Comparison of ENCODE assay signal across 9 cellular contexts in genomic region chr11:73875380-73875779, GRCh38. TPM values are rescaled to one million over a fixed set of nuclear protein-coding genes. Genes with fewer than 3 reads are reported as not detected.
DNase-seq lines count a peak whose midpoint lies in the region; ATAC-seq and TF ChIP-seq lines count a peak whose summit lies in the region.
"Had no signal": no experiment of that assay in that cellular context is flagged by ENCODE, and none has a peak within 500 bp of the region (broad histone marks: within the 10 kb centered on the region; RNA-seq: fewer than 3 reads in every experiment).

No MANE protein-coding gene starts in this region.

- H3K4me3 ChIP-seq in AG04449 (ENCODE audit: low read depth, low read length) = peak overlapping the region; percentile 91
- H3K4me3 ChIP-seq in astrocyte of the cerebellum (ENCODE audit: low read depth, low read length) = peak overlapping the region; percentile 75
- H3K4me3 ChIP-seq in lower lobe of right lung = peak overlapping the region; percentile 88

- intact Hi-C loops in lower lobe of right lung (cut with DNase I) = no loop called here
- intact Hi-C loops in posterior vena cava (cut with DNase I) = no loop called here

- CTCF ChIA-PET in AG04449 (lab: Yijun Ruan, JAX) = no interaction called here

- H3K27me3 Mint-ChIP-seq in HFFc6 (ENCODE audit: insufficient read depth) = no peaks in the 10 kb centered on the region; the same call in 1 of the 2 replicates

- H3K9me3 ChIP-seq in lower lobe of right lung = no peaks in the 10 kb centered on the region

- peak overlapping the region; percentile 97 for H3K27ac Mint-ChIP-seq in HFFc6

- peaks cover 23% of the 10 kb centered on the region for H3K4me1 ChIP-seq in lower lobe of right lung

- ATAC-seq in lower lobe of right lung = no peak

- H3K36me3 ChIP-seq in lower lobe of right lung = peaks cover 43% of the 10 kb centered on the region

- POLR2A ChIA-PET in AG04449 (lab: Yijun Ruan, JAX) = no interaction called here

- TF ChIP-seq CTCF in AG04449 (IDR thresholded peaks at IDR 0.05; ENCODE audit: insufficient read depth, low read length, missing control alignments) (no peak), HFFc6 (IDR thresholded peaks at IDR 0.05) (no peak), astrocyte of the cerebellum (IDR thresholded peaks at IDR 0.05; ENCODE audit: low read depth, low read length, missing control alignments) (no peak), lower lobe of right lung (IDR thresholded peaks at IDR 0.05) (no peak), GM10266 (IDR thresholded peaks at IDR 0.05; ENCODE audit: control insufficient read depth, insufficient read depth, low read depth, missing control alignments) (no peak)

- in situ Hi-C loops in astrocyte of the cerebellum (cut with HindIII; ENCODE audit: low sequenced_read_pairs) = no loop called here

- DNase-seq in AG04449 (ENCODE audit: low read depth, low spot score) = no peak
- DNase-seq in HFFc6 = no peak
- DNase-seq in astrocyte of the cerebellum (ENCODE audit: low read depth) = no peak
- DNase-seq in lower lobe of right lung = no peak
- no peak for DNase-seq in NAMALWA (ENCODE audit: low spot score)
- no peak for DNase-seq in posterior vena cava (ENCODE audit: low spot score)
- no peak for DNase-seq in GM10266 (ENCODE audit: extremely low spot score)
- DNase-seq in Ammon's horn (ENCODE audit: low spot score) = no peak
- DNase-seq: head of caudate nucleus had no signal

- H3K27me3 ChIP-seq in lower lobe of right lung (ENCODE audit: low read depth) = no peaks in the 10 kb centered on the region

- H3K4me3 Mint-ChIP-seq in HFFc6 = peak overlapping the region; percentile 99

- H3K9me3 Mint-ChIP-seq in HFFc6 = no peaks in the 10 kb centered on the region

- no peak overlapping the region for H3K27ac ChIP-seq in lower lobe of right lung

- H3K4me1 Mint-ChIP-seq in HFFc6 (ENCODE audit: low read depth) = peaks cover 20% of the 10 kb centered on the region

- H3K36me3 Mint-ChIP-seq in HFFc6 (ENCODE audit: low read depth) = peaks cover 33% of the 10 kb centered on the region

RNA-seq across cellular contexts. Expression of gene COA4, which starts 1.3 kb away (rescaled TPM):
- total RNA-seq in HFFc6 (2021; fragmentation: NEBNext Ultra II Directional; extraction: Animal tissue kit (Norgen Biotek cat#: 25700)) = 100 to 1,000 TPM in 1 of 6 experiments, 10 to 100 TPM in 5; 78.9 to 103 (median 81.4) TPM
- 41.6 TPM for total RNA-seq in lower lobe of right lung
- 10 to 100 TPM; 36.3 to 37.2 TPM for total RNA-seq in posterior vena cava

RNA-seq across cellular contexts. Expression of gene PAAF1, which starts 1.4 kb away (rescaled TPM):
- 10 to 100 TPM; 19.5 to 23.2 (median 22.4) TPM for total RNA-seq in HFFc6 (2021; fragmentation: NEBNext Ultra II Directional; extraction: Animal tissue kit (Norgen Biotek cat#: 25700))
- total RNA-seq in lower lobe of right lung (15.2 TPM), posterior vena cava (10 to 100 TPM in 1 of 2 donors, 1 to 10 TPM in 1; 9.5 to 14.6 TPM)
